17 cellular contexts compared by ENCODE assay signal in the genomic region with DNA sequence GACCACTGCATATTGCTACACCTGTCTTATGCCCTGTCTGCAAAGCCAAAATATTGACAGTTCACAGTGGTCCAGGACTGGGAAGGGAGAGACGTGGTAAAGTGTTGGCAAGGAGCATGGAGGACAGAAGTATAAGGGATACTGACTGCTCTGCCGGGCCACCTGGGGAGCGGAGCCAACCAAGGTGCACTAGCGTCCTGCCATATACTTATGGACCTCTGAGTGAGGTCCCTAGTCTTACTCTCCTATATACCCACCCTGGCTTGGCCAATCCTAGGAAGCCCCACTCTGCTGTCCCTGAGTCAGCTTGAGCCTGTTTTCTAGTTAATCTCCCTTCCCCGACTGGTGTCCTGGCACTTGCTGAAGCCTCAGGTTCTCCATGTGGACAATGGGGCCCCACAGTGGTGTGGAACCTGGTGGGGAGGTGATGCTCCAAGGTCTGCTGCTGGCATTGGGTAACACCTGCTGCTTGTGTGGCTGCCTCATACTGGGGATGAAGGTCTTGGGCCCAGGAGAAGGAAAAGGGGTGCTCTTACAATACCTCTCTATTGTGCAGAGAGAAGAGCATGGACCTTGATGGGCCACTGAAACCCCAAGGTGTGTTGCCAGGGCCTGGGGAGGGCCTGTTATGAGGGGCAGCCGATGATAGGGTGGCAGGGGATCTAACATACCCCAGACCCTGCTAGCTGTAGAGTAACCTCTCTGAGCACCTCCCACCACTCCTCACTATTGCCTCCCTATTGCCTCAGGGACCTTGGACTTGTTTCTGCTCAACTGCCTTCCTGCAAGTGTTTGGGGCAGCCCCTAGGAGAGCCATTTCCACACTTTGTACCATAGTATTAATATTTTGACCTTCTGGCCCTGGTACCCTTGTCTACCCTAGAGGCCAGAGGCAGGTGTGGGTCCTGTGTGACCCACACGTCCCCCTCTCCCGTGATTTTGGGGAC. TPM values are rescaled to one million over a fixed set of nuclear protein-coding genes. Genes with fewer than 3 reads are reported as not detected.
A peak's percentile ranks its signal among the peaks of the same experiment; 100 is the strongest.
DNase-seq lines count a peak whose midpoint lies in the region; ATAC-seq and TF ChIP-seq lines count a peak whose summit lies in the region.
"Had no signal": no experiment of that assay in that cellular context is flagged by ENCODE, and none has a peak within 500 bp of the region (broad histone marks: within the 10 kb centered on the region; RNA-seq: fewer than 3 reads in every experiment).

No MANE protein-coding gene starts in this region.

- intact Hi-C loops in activated T-helper 2 cell treated with anti-CD3 and anti-CD28 coated beads, Interferon-gamma antibody, Interleukin-2, Interleukin-4, amounts not matched to agents 10 μg/mL and 5 μg/mL and 100 μg/mL, durations not matched to agents 14 hours and 24 hours and 36 hours (cut with micrococcal nuclease): no loop called here

- H3K36me3 Mint-ChIP-seq in T-helper 2 cell treated with Interferon-gamma antibody and Interleukin-4, amounts not matched to agents 5 μg/mL and 100 μg/mL, for 36 hours (ENCODE audit: low read depth): no peaks in the 10 kb centered on the region
- H3K36me3 Mint-ChIP-seq in activated T-helper 2 cell treated with anti-CD3 and anti-CD28 coated beads, Interferon-gamma antibody, Interleukin-2, Interleukin-4, amounts not matched to agents 10 μg/mL and 5 μg/mL and 100 μg/mL, durations not matched to agents 14 hours and 24 hours and 36 hours (ENCODE audit: low read depth): no peaks in the 10 kb centered on the region
- no peaks in the 10 kb centered on the region for H3K36me3 Mint-ChIP-seq in mesothelial cell of epicardium

- no peak for TF ChIP-seq CTCF in mesothelial cell of epicardium (IDR thresholded peaks at IDR 0.05; ENCODE audit: unreplicated experiment)

- H3K4me1 ChIP-seq in HUES6 (ENCODE audit: control insufficient read depth, insufficient read depth, low read length): peaks cover 4% of the 10 kb centered on the region; the same call in 1 of the 2 replicates

- H3K4me3 ChIP-seq in HUES6 (ENCODE audit: low read depth, low read length): peak overlapping the region; percentile 52; the same call in 1 of the 2 replicates

- H3K9me3 Mint-ChIP-seq in T-helper 2 cell treated with Interferon-gamma antibody and Interleukin-4, amounts not matched to agents 5 μg/mL and 100 μg/mL, for 36 hours: no peaks in the 10 kb centered on the region
- no peaks in the 10 kb centered on the region for H3K9me3 Mint-ChIP-seq in activated T-helper 2 cell treated with anti-CD3 and anti-CD28 coated beads, Interferon-gamma antibody, Interleukin-2, Interleukin-4, amounts not matched to agents 10 μg/mL and 5 μg/mL and 100 μg/mL, durations not matched to agents 14 hours and 24 hours and 36 hours
- no peaks in the 10 kb centered on the region for H3K9me3 Mint-ChIP-seq in mesothelial cell of epicardium
- H3K9me3 Mint-ChIP-seq: HFFc6 had no signal

- no peak for ATAC-seq in GM19328 (IDR thresholded peaks at IDR 0.05; ENCODE audit: unreplicated experiment)

- H3K4me1 Mint-ChIP-seq in T-helper 2 cell treated with Interferon-gamma antibody and Interleukin-4, amounts not matched to agents 5 μg/mL and 100 μg/mL, for 36 hours (ENCODE audit: low read depth): peaks cover 4% of the 10 kb centered on the region
- peaks cover 5% of the 10 kb centered on the region for H3K4me1 Mint-ChIP-seq in activated T-helper 2 cell treated with anti-CD3 and anti-CD28 coated beads, Interferon-gamma antibody, Interleukin-2, Interleukin-4, amounts not matched to agents 10 μg/mL and 5 μg/mL and 100 μg/mL, durations not matched to agents 14 hours and 24 hours and 36 hours (ENCODE audit: low read depth)
- H3K4me1 Mint-ChIP-seq in mesothelial cell of epicardium: peaks cover 5% of the 10 kb centered on the region

- no peak for DNase-seq in T-helper 2 cell treated with Interferon-gamma antibody and Interleukin-4, amounts not matched to agents 5 μg/mL and 100 μg/mL, for 36 hours (ENCODE audit: low spot score)
- DNase-seq in T-helper 2 cell (no peak), mesothelial cell of epicardium (ENCODE audit: low spot score in 2 of 2, unreplicated experiment in 2 of 2) (no peak), midbrain (lab: John Stamatoyannopoulos, UW) (no peak), cerebellar cortex (ENCODE audit: low spot score) (no peak)
- no peak for DNase-seq in activated T-helper 2 cell treated with anti-CD3 and anti-CD28 coated beads, Interferon-gamma antibody, Interleukin-2, Interleukin-4, amounts not matched to agents 10 μg/mL and 5 μg/mL and 100 μg/mL, durations not matched to agents 14 hours and 24 hours and 36 hours (ENCODE audit: low spot score)
- DNase-seq: activated CD4-positive, CD25-positive, alpha-beta regulatory T cell treated with anti-CD3 and anti-CD28 coated beads, Interleukin-2, amount 50 U/mL, for 72 hours; C1 segment of cervical spinal cord; HFFc6; KG1; left lung; NCI-H1417; transverse colon had no signal

- H3K27ac ChIP-seq in HUES6 (ENCODE audit: low read depth, low read length): no peak overlapping the region
- H3K27ac ChIP-seq: ascending aorta, RWPE1, transverse colon had no signal

- H3K4me3 Mint-ChIP-seq in T-helper 2 cell treated with Interferon-gamma antibody and Interleukin-4, amounts not matched to agents 5 μg/mL and 100 μg/mL, for 36 hours: peak overlapping the region; percentile 24
- H3K4me3 Mint-ChIP-seq in activated T-helper 2 cell treated with anti-CD3 and anti-CD28 coated beads, Interferon-gamma antibody, Interleukin-2, Interleukin-4, amounts not matched to agents 10 μg/mL and 5 μg/mL and 100 μg/mL, durations not matched to agents 14 hours and 24 hours and 36 hours (ENCODE audit: low read depth): peak overlapping the region; percentile 26
- peak overlapping the region; percentile 69 for H3K4me3 Mint-ChIP-seq in mesothelial cell of epicardium
- H3K4me3 Mint-ChIP-seq: HFFc6 had no signal

- H3K27me3 ChIP-seq in HUES6 (ENCODE audit: control insufficient read depth, insufficient read depth, low read length): peaks cover 31% of the 10 kb centered on the region

- H3K36me3 ChIP-seq in HUES6 (ENCODE audit: control insufficient read depth, insufficient read depth, low read length): no peaks in the 10 kb centered on the region
- H3K36me3 ChIP-seq: ascending aorta, left lung, transverse colon had no signal

- no peaks in the 10 kb centered on the region for H3K9me3 ChIP-seq in HUES6 (ENCODE audit: control insufficient read depth, insufficient read depth, low read depth, low read length)
- H3K9me3 ChIP-seq: ascending aorta, left lung, transverse colon had no signal

- H3K9ac ChIP-seq in HUES6 (ENCODE audit: low read length): no peak overlapping the region

- H3K27ac Mint-ChIP-seq in T-helper 2 cell treated with Interferon-gamma antibody and Interleukin-4, amounts not matched to agents 5 μg/mL and 100 μg/mL, for 36 hours: no peak overlapping the region
- H3K27ac Mint-ChIP-seq in activated T-helper 2 cell treated with anti-CD3 and anti-CD28 coated beads, Interferon-gamma antibody, Interleukin-2, Interleukin-4, amounts not matched to agents 10 μg/mL and 5 μg/mL and 100 μg/mL, durations not matched to agents 14 hours and 24 hours and 36 hours: no peak overlapping the region
- no peak overlapping the region for H3K27ac Mint-ChIP-seq in mesothelial cell of epicardium
- H3K27ac Mint-ChIP-seq: HFFc6 had no signal

- peaks cover 18% of the 10 kb centered on the region for H3K27me3 Mint-ChIP-seq in T-helper 2 cell treated with Interferon-gamma antibody and Interleukin-4, amounts not matched to agents 5 μg/mL and 100 μg/mL, for 36 hours (ENCODE audit: low read depth)
- H3K27me3 Mint-ChIP-seq in activated T-helper 2 cell treated with anti-CD3 and anti-CD28 coated beads, Interferon-gamma antibody, Interleukin-2, Interleukin-4, amounts not matched to agents 10 μg/mL and 5 μg/mL and 100 μg/mL, durations not matched to agents 14 hours and 24 hours and 36 hours (ENCODE audit: low read depth): peaks cover 20% of the 10 kb centered on the region
- H3K27me3 Mint-ChIP-seq in mesothelial cell of epicardium (ENCODE audit: low read depth): peaks cover 23% of the 10 kb centered on the region

RNA-seq across cellular contexts. Expression of a gene that starts 6.7 kb away (rescaled TPM):
- total RNA-seq in activated T-helper 2 cell treated with anti-CD3 and anti-CD28 coated beads, Interferon-gamma antibody, Interleukin-2, Interleukin-4, amounts not matched to agents 10 μg/mL and 5 μg/mL and 100 μg/mL, durations not matched to agents 14 hours and 24 hours and 36 hours: 658 and 662 TPM in 2 replicates
- total RNA-seq in mesothelial cell of epicardium: 577 to 599 TPM (median 579 TPM) in 3 replicates

RNA-seq across cellular contexts. Expression of a gene that starts 17.5 kb away (rescaled TPM):
- 16.6 and 17.7 TPM in 2 replicates for total RNA-seq in activated T-helper 2 cell treated with anti-CD3 and anti-CD28 coated beads, Interferon-gamma antibody, Interleukin-2, Interleukin-4, amounts not matched to agents 10 μg/mL and 5 μg/mL and 100 μg/mL, durations not matched to agents 14 hours and 24 hours and 36 hours
- 24.4 to 27.1 TPM (median 24.9 TPM) in 3 replicates for total RNA-seq in mesothelial cell of epicardium

RNA-seq across cellular contexts. Expression of a gene that starts 17.8 kb away (rescaled TPM):
- 102 and 105 TPM in 2 replicates for total RNA-seq in activated T-helper 2 cell treated with anti-CD3 and anti-CD28 coated beads, Interferon-gamma antibody, Interleukin-2, Interleukin-4, amounts not matched to agents 10 μg/mL and 5 μg/mL and 100 μg/mL, durations not matched to agents 14 hours and 24 hours and 36 hours
- 82.9 to 86.5 TPM (median 84.3 TPM) in 3 replicates for total RNA-seq in mesothelial cell of epicardium

RNA-seq across cellular contexts. Expression of a gene that starts 21.3 kb away (rescaled TPM):
- total RNA-seq in activated T-helper 2 cell treated with anti-CD3 and anti-CD28 coated beads, Interferon-gamma antibody, Interleukin-2, Interleukin-4, amounts not matched to agents 10 μg/mL and 5 μg/mL and 100 μg/mL, durations not matched to agents 14 hours and 24 hours and 36 hours: 133 and 142 TPM in 2 replicates
- 66.2 to 74.7 TPM (median 73.4 TPM) in 3 replicates for total RNA-seq in mesothelial cell of epicardium

RNA-seq across cellular contexts. Expression of a gene that starts 25.3 kb away (rescaled TPM):
- total RNA-seq in activated T-helper 2 cell treated with anti-CD3 and anti-CD28 coated beads, Interferon-gamma antibody, Interleukin-2, Interleukin-4, amounts not matched to agents 10 μg/mL and 5 μg/mL and 100 μg/mL, durations not matched to agents 14 hours and 24 hours and 36 hours: 23.0 and 23.5 TPM in 2 replicates
- total RNA-seq in mesothelial cell of epicardium: 12.5 to 14.2 TPM (median 14.2 TPM) in 3 replicates
- total RNA-seq: ascending aorta had no signal
